ENCODE assay signal across 8 cellular contexts in the genomic region with DNA sequence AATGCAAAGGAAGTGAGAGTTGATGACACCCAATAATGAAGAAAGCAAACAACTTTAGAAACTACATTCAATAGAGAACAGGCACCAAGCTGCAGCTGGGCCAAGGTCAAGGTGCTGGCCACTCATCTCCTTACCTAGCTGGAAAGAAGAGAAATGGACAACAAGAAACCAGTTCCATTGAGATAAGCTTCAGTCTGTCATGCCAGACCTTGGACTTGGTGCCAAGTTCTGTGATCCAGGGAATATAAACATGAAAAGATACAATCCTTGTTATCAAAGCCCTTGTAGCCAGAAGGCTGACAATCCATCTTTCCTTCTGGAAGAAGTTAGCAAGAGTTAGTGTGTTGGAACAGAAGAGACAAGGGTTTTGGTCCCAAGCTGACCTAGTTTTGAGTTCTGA.
"Had no signal": no experiment of that assay in that cellular context is flagged by ENCODE, and none has a peak within 500 bp of the region (broad histone marks: within the 10 kb centered on the region; RNA-seq: fewer than 3 reads in every experiment).

No MANE protein-coding gene starts in this region.

- H3K4me3 Mint-ChIP-seq: GM23338, H9, IgD-negative memory B cell had no signal

- H3K4me3 ChIP-seq: GM23338 had no signal

- H3K27ac Mint-ChIP-seq: GM23338, H9, IgD-negative memory B cell had no signal

- FAIRE-seq: H1, H54, HepG2 had no signal

- H3K27me3 Mint-ChIP-seq: IgD-negative memory B cell had no signal

- H3K9me3 Mint-ChIP-seq: GM23338, H9 had no signal

- DNase-seq: H9, HCEC 1CT had no signal

- H3K4me1 Mint-ChIP-seq: GM23338, H9, IgD-negative memory B cell had no signal

- H3K27ac ChIP-seq: HL-60 had no signal

- H3K36me3 Mint-ChIP-seq: IgD-negative memory B cell had no signal
